ENCODE assay signal across 1 cellular context in the genomic region with DNA sequence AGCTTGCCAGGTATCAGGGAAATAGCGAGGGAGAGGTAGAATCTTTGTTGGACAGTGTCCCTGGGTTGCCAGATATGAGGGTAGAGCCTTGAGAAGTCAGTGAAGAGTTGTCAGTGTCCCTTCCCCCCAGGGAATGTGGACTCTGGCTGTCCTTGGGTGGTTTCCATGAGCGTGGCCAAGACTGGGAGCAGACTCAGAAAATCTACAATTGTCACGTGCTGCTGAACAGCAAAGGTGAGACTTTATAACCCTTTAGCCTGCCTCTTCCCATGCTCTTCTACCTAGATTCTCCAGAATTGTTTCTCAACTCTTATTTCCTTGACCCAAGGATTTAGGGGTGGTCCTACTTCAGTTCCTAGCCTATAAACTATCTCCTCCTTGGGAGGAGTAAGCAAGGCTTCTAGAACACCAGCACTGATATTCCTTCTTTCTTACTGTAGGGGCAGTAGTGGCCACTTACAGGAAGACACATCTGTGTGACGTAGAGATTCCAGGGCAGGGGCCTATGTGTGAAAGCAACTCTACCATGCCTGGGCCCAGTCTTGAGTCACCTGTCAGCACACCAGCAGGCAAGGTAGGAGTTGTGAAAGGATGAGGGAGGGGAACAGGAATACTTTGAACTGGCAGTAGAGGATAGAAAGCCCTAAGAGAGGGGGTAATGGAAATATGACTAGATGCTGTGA.
TF ChIP-seq lines count a peak whose summit lies in the region.

No MANE protein-coding gene starts in this region.

TF ChIP-seq in HepG2, 621 proteins besides CTCF, POLR2A, EP300 and RAD21:
- no peak for TF ChIP-seq ZNF644 (CRISPR knock-in tag; IDR thresholded peaks at IDR 0.05; ENCODE audit: low read depth)
- no peak for TF ChIP-seq GABPA (IDR thresholded peaks at IDR 0.05; ENCODE audit: low read depth, low read length)
- TF ChIP-seq GABPA (CRISPR knock-in tag; IDR thresholded peaks at IDR 0.05; ENCODE audit: low read depth) = peak; percentile 7
- TF ChIP-seq JUND (CRISPR knock-in tag; IDR thresholded peaks at IDR 0.05) = 0 out of 2 replicates have a peak, but pooled peaks have one; percentile 17
- TF ChIP-seq ZNF619 (CRISPR knock-in tag; IDR thresholded peaks at IDR 0.05) = no peak
- no peak for TF ChIP-seq HMGA1 (CRISPR knock-in tag; conservative IDR thresholded peaks at IDR 0.05)
- TF ChIP-seq, protein P1, sequence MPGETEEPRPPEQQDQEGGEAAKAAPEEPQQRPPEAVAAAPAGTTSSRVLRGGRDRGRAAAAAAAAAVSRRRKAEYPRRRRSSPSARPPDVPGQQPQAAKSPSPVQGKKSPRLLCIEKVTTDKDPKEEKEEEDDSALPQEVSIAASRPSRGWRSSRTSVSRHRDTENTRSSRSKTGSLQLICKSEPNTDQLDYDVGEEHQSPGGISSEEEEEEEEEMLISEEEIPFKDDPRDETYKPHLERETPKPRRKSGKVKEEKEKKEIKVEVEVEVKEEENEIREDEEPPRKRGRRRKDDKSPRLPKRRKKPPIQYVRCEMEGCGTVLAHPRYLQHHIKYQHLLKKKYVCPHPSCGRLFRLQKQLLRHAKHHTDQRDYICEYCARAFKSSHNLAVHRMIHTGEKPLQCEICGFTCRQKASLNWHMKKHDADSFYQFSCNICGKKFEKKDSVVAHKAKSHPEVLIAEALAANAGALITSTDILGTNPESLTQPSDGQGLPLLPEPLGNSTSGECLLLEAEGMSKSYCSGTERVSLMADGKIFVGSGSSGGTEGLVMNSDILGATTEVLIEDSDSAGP (CRISPR knock-in tag; IDR thresholded peaks at IDR 0.05; ENCODE audit: borderline replicate concordance) = no peak
- TF ChIP-seq ZSCAN31 (CRISPR knock-in tag; IDR thresholded peaks at IDR 0.05; ENCODE audit: low read depth) = no peak
- no peak for TF ChIP-seq NR2F1 (CRISPR knock-in tag; IDR thresholded peaks at IDR 0.05)
- no peak for TF ChIP-seq ZNF75D (CRISPR knock-in tag; IDR thresholded peaks at IDR 0.05; ENCODE audit: borderline replicate concordance)
- TF ChIP-seq TBX3 (IDR thresholded peaks at IDR 0.05; ENCODE audit: borderline replicate concordance) = no peak
